ENCODE assay signal across 8 cellular contexts in the genomic region with DNA sequence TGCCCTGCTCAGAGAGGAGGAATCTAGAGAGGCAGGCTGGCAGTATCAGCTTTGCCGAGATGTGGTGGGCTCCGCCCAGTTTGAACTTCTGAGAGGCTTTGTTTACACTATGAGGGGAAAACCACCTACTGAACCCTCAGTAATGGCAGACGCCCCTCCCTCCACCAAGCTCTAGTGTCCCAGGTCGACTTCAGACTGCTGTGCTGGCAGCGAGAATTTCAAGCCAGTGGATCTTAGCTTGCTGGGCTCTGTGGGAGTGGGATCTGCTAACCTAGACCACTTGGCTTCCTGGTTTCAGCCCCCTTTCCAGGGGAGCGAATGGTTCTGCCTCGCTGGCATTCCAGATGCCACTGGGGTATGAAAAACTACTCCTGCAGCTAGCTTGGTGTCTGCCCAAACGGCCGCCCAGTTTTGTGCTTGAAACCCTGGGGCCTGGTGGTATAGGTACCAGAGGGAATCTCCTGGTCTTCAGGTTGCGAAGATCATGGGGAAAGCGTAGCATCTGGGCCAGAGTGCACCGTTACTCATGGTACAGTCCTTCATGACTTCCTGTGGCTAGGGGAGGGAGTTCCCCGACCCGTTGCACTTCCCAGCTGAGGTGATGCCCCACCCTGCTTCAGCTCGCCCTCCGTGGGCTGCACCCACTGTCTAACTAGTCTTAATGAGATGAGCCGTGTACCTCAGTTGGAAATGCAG. TPM values are rescaled to one million over a fixed set of nuclear protein-coding genes. Genes with fewer than 3 reads are reported as not detected.
DNase-seq lines count a peak whose midpoint lies in the region; ATAC-seq lines count a peak whose summit lies in the region.

No MANE protein-coding gene starts in this region.

- peak overlapping the region; percentile 54 for H3K4me3 Mint-ChIP-seq in activated CD4-positive, alpha-beta memory T cell treated with anti-CD3 and anti-CD28 coated beads, Interleukin-2, amount 10 ng/mL, durations not matched to agents 7 days and 5 days

- peaks cover 49% of the 10 kb centered on the region for H3K4me1 Mint-ChIP-seq in activated CD4-positive, alpha-beta memory T cell treated with anti-CD3 and anti-CD28 coated beads, Interleukin-2, amount 10 ng/mL, durations not matched to agents 7 days and 5 days

- H3K27me3 Mint-ChIP-seq in activated CD4-positive, alpha-beta memory T cell treated with anti-CD3 and anti-CD28 coated beads, Interleukin-2, amount 10 ng/mL, durations not matched to agents 7 days and 5 days: no peaks in the 10 kb centered on the region

- peaks cover 17% of the 10 kb centered on the region for H3K9me3 Mint-ChIP-seq in activated CD4-positive, alpha-beta memory T cell treated with anti-CD3 and anti-CD28 coated beads, Interleukin-2, amount 10 ng/mL, durations not matched to agents 7 days and 5 days

- H3K36me3 Mint-ChIP-seq in activated CD4-positive, alpha-beta memory T cell treated with anti-CD3 and anti-CD28 coated beads, Interleukin-2, amount 10 ng/mL, durations not matched to agents 7 days and 5 days (ENCODE audit: low read depth): peaks cover 49% of the 10 kb centered on the region

- ATAC-seq in GM18870 (IDR thresholded peaks at IDR 0.05; ENCODE audit: unreplicated experiment): peak; percentile 53
- peak; percentile 81 for ATAC-seq in HG03025 (IDR thresholded peaks at IDR 0.05; ENCODE audit: low FRiP score, unreplicated experiment)

- DNase-seq in activated CD4-positive, alpha-beta memory T cell treated with anti-CD3 and anti-CD28 coated beads, Interleukin-2, amount 10 ng/mL, durations not matched to agents 7 days and 5 days: peak; percentile 72
- peak; percentile 68 for DNase-seq in stimulated activated CD4-positive, alpha-beta T cell treated with anti-CD3 and anti-CD28 coated beads, Interleukin-15, amount 100 ng/mL, for 24 hours
- DNase-seq in DMS53 treated with DMSO at 0.1 percent for 48 hours (lab: John Stamatoyannopoulos, UW; ENCODE audit: unreplicated experiment) (no peak), NCI-H526 treated with DMSO at 0.1 percent for 48 hours (lab: John Stamatoyannopoulos, UW) (no peak), T1000 (lab: John Stamatoyannopoulos, UW) (no peak), HuH-7 (ENCODE audit: low spot score) (no peak)

- POLR2A ChIA-PET in activated CD4-positive, alpha-beta memory T cell treated with anti-CD3 and anti-CD28 coated beads, Interleukin-2, amount 10 ng/mL, durations not matched to agents 7 days and 5 days (lab: Charles Lee): interaction anchor here (0.8 to 4.7 kb wide), 9 partner anchors 8 to 164 kb away, joined by 3 to 43 read pairs (median 6); partner anchors contain the start of gene C21orf91

- CTCF ChIA-PET in activated CD4-positive, alpha-beta memory T cell treated with anti-CD3 and anti-CD28 coated beads, Interleukin-2, amount 10 ng/mL, durations not matched to agents 7 days and 5 days (lab: Charles Lee): interaction anchor here (1.0 to 1.5 kb wide), 4 partner anchors 13 to 44 kb away, joined by 3 to 5 read pairs (median 4); no protein-coding TSS in a partner anchor

- peak overlapping the region; percentile 72 for H3K27ac Mint-ChIP-seq in activated CD4-positive, alpha-beta memory T cell treated with anti-CD3 and anti-CD28 coated beads, Interleukin-2, amount 10 ng/mL, durations not matched to agents 7 days and 5 days

RNA-seq across cellular contexts. Expression of gene C21orf91, which starts 43.6 kb away (rescaled TPM):
- total RNA-seq in activated CD4-positive, alpha-beta memory T cell treated with anti-CD3 and anti-CD28 coated beads, Interleukin-2, amount 10 ng/mL, durations not matched to agents 7 days and 5 days: 10 to 100 TPM; 55.9 to 57.1 TPM

Comparison
In these comparisons a context has a peak if more than half of its experiments do, and no peak if none do; other contexts are left out.
1. DNase-seq: peak in activated CD4-positive, alpha-beta memory T cell treated with anti-CD3 and anti-CD28 coated beads, Interleukin-2, amount 10 ng/mL, durations not matched to agents 7 days and 5 days (single experiment) and stimulated activated CD4-positive, alpha-beta T cell treated with anti-CD3 and anti-CD28 coated beads, Interleukin-15, amount 100 ng/mL, for 24 hours (single experiment); none in DMS53 treated with DMSO at 0.1 percent for 48 hours (single experiment), NCI-H526 treated with DMSO at 0.1 percent for 48 hours (single experiment), T1000 (single experiment) and HuH-7 (single experiment).